In the genomic region with DNA sequence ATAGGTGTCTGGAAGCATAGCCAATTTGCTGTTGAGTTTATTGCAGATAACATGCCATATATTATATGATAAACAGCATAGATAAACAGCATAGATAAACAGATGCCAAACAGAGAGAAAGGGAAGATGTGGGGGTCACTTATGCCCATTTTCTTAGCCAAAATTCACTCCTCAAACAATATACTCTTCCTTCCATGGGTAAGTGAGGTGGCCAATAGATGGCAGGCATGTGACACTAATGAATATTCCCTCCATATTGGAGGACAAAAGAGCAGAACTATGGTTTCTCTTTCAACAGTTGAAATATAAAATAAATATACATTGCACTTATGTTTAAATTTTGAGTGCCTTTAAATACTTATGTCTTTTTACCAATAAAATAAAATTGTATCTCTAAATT, we compare ENCODE assay signal across 9 cellular contexts.
A peak's percentile ranks its signal among the peaks of the same experiment; 100 is the strongest.
DNase-seq lines count a peak whose midpoint lies in the region; ATAC-seq and TF ChIP-seq lines count a peak whose summit lies in the region.
"Had no signal": no experiment of that assay in that cellular context is flagged by ENCODE, and none has a peak within 500 bp of the region (broad histone marks: within the 10 kb centered on the region; RNA-seq: fewer than 3 reads in every experiment).

No MANE protein-coding gene starts in this region.

- TF ChIP-seq CTCF in LNCAP (IDR thresholded peaks at IDR 0.05) (peak; percentile 66), cardiac fibroblast (IDR thresholded peaks at IDR 0.05; ENCODE audit: low read depth, low read length) (peak; percentile 24), progenitor cell of endocrine pancreas (IDR thresholded peaks at IDR 0.05; ENCODE audit: unreplicated experiment) (peak; percentile 63), spleen (IDR thresholded peaks at IDR 0.05 in 8 of 11, conservative IDR thresholded peaks at IDR 0.05 in 3 of 11) (peak in 3 of 11 experiments; percentile 15 to 22 (median 18))

- H3K4me1 ChIP-seq in spleen = peaks cover 0 to 4% (median 0%) of the 10 kb centered on the region in 6 donors

- H3K27ac ChIP-seq in spleen = no peak overlapping the region

- no peak overlapping the region for H3K4me3 ChIP-seq in cardiac fibroblast (replicated peaks in 1 of 2; ENCODE audit: low read depth in 2 of 2, low read length in 2 of 2)
- H3K4me3 ChIP-seq in spleen = no peak overlapping the region

- peaks cover 22% of the 10 kb centered on the region for H3K9me3 Mint-ChIP-seq in progenitor cell of endocrine pancreas (ENCODE audit: low read depth)

- no peaks in the 10 kb centered on the region for H3K27me3 ChIP-seq in spleen (replicated peaks in 1 of 7)

- no peak overlapping the region for H3K4me3 Mint-ChIP-seq in progenitor cell of endocrine pancreas (ENCODE audit: low read depth)
- H3K4me3 Mint-ChIP-seq: activated naive CD8-positive, alpha-beta T cell had no signal

- H3K27me3 Mint-ChIP-seq in progenitor cell of endocrine pancreas = no peaks in the 10 kb centered on the region
- H3K27me3 Mint-ChIP-seq: activated naive CD8-positive, alpha-beta T cell had no signal

- no peak for TF ChIP-seq POLR2A in spleen (IDR thresholded peaks at IDR 0.05)

- intact Hi-C loops in spleen (cut with DNase I; ENCODE audit: low total_unique reads) = no loop called here

- no peak overlapping the region for H3K27ac Mint-ChIP-seq in progenitor cell of endocrine pancreas
- H3K27ac Mint-ChIP-seq: activated naive CD8-positive, alpha-beta T cell had no signal

- H3K4me1 Mint-ChIP-seq in progenitor cell of endocrine pancreas (ENCODE audit: low read depth) = peaks cover 15% of the 10 kb centered on the region

- ATAC-seq in GM18909 (IDR thresholded peaks at IDR 0.05; ENCODE audit: poor library complexity, unreplicated experiment) = peak; percentile 61
- ATAC-seq in HG02759 (IDR thresholded peaks at IDR 0.05; ENCODE audit: unreplicated experiment) = no peak
- ATAC-seq in GM21717 (IDR thresholded peaks at IDR 0.05; ENCODE audit: unreplicated experiment) = no peak

- H3K36me3 ChIP-seq in spleen = no peaks in the 10 kb centered on the region

- peak; percentile 11 to 40 for DNase-seq in cardiac fibroblast (ENCODE audit: low read depth in 2 of 2)
- no peak for DNase-seq in progenitor cell of endocrine pancreas (ENCODE audit: low spot score, unreplicated experiment)
- DNase-seq in activated CD4-positive, alpha-beta T cell treated with anti-CD3 and anti-CD28 coated beads for 48 hours = no peak
- no peak for DNase-seq in spleen

- peaks cover 2% of the 10 kb centered on the region for H3K36me3 Mint-ChIP-seq in progenitor cell of endocrine pancreas (ENCODE audit: insufficient read depth)
- H3K36me3 Mint-ChIP-seq: activated naive CD8-positive, alpha-beta T cell had no signal

- peaks cover 0 to 6% (median 2%) of the 10 kb centered on the region in 8 donors for H3K9me3 ChIP-seq in spleen

Comparison
In these comparisons a context has a peak if more than half of its experiments do, and no peak if none do; other contexts are left out.
1. DNase-seq: peak in cardiac fibroblast (2 of 2); none in progenitor cell of endocrine pancreas (single experiment), activated CD4-positive, alpha-beta T cell treated with anti-CD3 and anti-CD28 coated beads for 48 hours (single experiment) and spleen (single experiment).